ENCODE assay signal across 25 cellular contexts in the genomic region with DNA sequence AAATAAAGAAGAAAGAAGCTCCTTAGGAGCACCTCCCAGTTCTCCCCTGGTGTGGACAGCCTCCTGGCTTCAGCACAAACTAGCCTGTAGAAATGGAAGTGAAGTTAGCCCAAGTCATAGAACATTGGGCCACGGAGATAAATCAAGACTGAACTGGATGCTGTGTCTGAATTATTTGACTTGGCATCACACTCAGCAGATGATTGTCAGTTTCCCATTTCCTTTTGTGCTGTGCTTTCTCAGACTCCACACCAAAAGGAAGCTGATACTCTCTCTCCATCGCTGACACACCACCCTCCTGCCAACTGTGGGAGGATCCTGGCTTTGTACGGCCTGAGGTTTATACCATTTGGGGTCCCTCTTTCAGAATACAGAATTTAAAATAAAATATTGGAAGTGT.
A peak's percentile ranks its signal among the peaks of the same experiment; 100 is the strongest.
DNase-seq lines count a peak whose midpoint lies in the region; ATAC-seq and TF ChIP-seq lines count a peak whose summit lies in the region.
"Had no signal": no experiment of that assay in that cellular context is flagged by ENCODE, and none has a peak within 500 bp of the region (broad histone marks: within the 10 kb centered on the region; RNA-seq: fewer than 3 reads in every experiment).

No MANE protein-coding gene starts in this region.

- no peak overlapping the region for H2AFZ ChIP-seq in PC-3 (ENCODE audit: low read length)

- H3K4me1 ChIP-seq in PC-3 (ENCODE audit: insufficient read depth, low read length) (peaks cover 19% of the 10 kb centered on the region; the same call in 1 of the 2 replicates), tibial artery (peaks cover 0 to 6% (median 2%) of the 10 kb centered on the region in 4 donors)
- H3K4me1 ChIP-seq: ascending aorta, pancreas, right atrium auricular region had no signal

- H3K4me2 ChIP-seq in PC-3 (ENCODE audit: low read length): no peak overlapping the region
- H3K4me2 ChIP-seq: KMS-11 had no signal

- H3K4me3 ChIP-seq in PC-3 (ENCODE audit: low read length): no peak overlapping the region
- H3K4me3 ChIP-seq in tibial artery: no peak overlapping the region
- no peak overlapping the region for H3K4me3 ChIP-seq in H7 (ENCODE audit: insufficient read depth, low read depth, low read length)
- H3K4me3 ChIP-seq: ascending aorta, pancreas, right atrium auricular region, thoracic aorta, vagina had no signal

- DNase-seq in DMS153 treated with DMSO at 0.1 percent for 48 hours (lab: John Stamatoyannopoulos, UW; ENCODE audit: unreplicated experiment) (peak; percentile 2), NCI-H2029 treated with DMSO at 0.1 percent for 48 hours (lab: John Stamatoyannopoulos, UW) (peak; percentile 74), PC-3 (peak; percentile 4), pons (ENCODE audit: low spot score) (peak; percentile 21), tibial artery (no peak), H7 (no peak), hypothalamus (lab: John Stamatoyannopoulos, UW) (no peak)
- DNase-seq: activated CD4-positive, alpha-beta T cell treated with anti-CD3 and anti-CD28 coated beads, Interleukin-2, amount 50 U/mL, for 48 hours; activated T-cell treated with anti-CD3 and anti-CD28 coated beads, Interleukin-2, amount 50 U/mL, for 48 hours; cortex of kidney; DMS53; effector memory CD4-positive, alpha-beta T cell; left colon; mesenchymal stem cell; NCI-H1694; NCI-H345; NCI-H774; pancreas; stimulated activated CD4-positive, alpha-beta T cell treated with anti-CD3 and anti-CD28 coated beads, Interleukin-2, amount 100 ng/mL, for 24 hours had no signal

- H3K9me3 ChIP-seq in PC-3 (ENCODE audit: low read length): no peaks in the 10 kb centered on the region
- no peaks in the 10 kb centered on the region for H3K9me3 ChIP-seq in tibial artery
- H3K9me3 ChIP-seq: ascending aorta, pancreas, right atrium auricular region, thoracic aorta, vagina had no signal

- no peaks in the 10 kb centered on the region for H3K9me2 ChIP-seq in PC-3 (replicated peaks; ENCODE audit: low read length)

- BruUV-seq in PC-3 (replicated peaks; lab: Mats Ljungman, UMichigan): no TSS peak

- TF ChIP-seq CTCF in PC-3 (conservative IDR thresholded peaks at IDR 0.05; ENCODE audit: low read depth, low read length): no peak
- TF ChIP-seq CTCF in tibial artery (IDR thresholded peaks at IDR 0.05): no peak

- H3K9ac ChIP-seq in PC-3 (ENCODE audit: low read length): no peak overlapping the region
- H3K9ac ChIP-seq: KMS-11 had no signal

- no peak for ATAC-seq in PC-3
- ATAC-seq: left colon had no signal

- CTCF ChIA-PET in PC-3 (lab: Charles Lee): no interaction called here

- H4K20me1 ChIP-seq in PC-3 (ENCODE audit: low read length): no peaks in the 10 kb centered on the region

- no peaks in the 10 kb centered on the region for H3K79me2 ChIP-seq in PC-3 (ENCODE audit: low read length)

- POLR2A ChIA-PET in PC-3 (lab: Charles Lee; ENCODE audit: unreplicated experiment): no interaction called here

- H3F3A ChIP-seq in PC-3 (ENCODE audit: low read length, unreplicated experiment): no peaks in the 10 kb centered on the region

- H3K27ac ChIP-seq in PC-3 (ENCODE audit: low read length) (no peak overlapping the region), tibial artery (no peak overlapping the region)
- H3K27ac ChIP-seq: ascending aorta, KMS-11, pancreas, right atrium auricular region, RWPE1, thoracic aorta, vagina had no signal

- no peaks in the 10 kb centered on the region for H3K27me3 ChIP-seq in PC-3 (ENCODE audit: low read length)
- H3K27me3 ChIP-seq in tibial artery: no peaks in the 10 kb centered on the region
- no peaks in the 10 kb centered on the region for H3K27me3 ChIP-seq in H7 (ENCODE audit: control insufficient read depth, insufficient read depth, low read length)
- H3K27me3 ChIP-seq: ascending aorta, right atrium auricular region, vagina had no signal

- intact Hi-C loops in PC-3 (cut with micrococcal nuclease): no loop called here
- intact Hi-C loops in tibial artery (cut with DNase I; ENCODE audit: low total_unique reads): no loop called here

- H3K36me3 ChIP-seq in PC-3 (ENCODE audit: low read depth, low read length): no peaks in the 10 kb centered on the region
- H3K36me3 ChIP-seq in tibial artery: no peaks in the 10 kb centered on the region
- H3K36me3 ChIP-seq in H7 (replicated peaks; ENCODE audit: control insufficient read depth, insufficient read depth, low read length): no peaks in the 10 kb centered on the region
- H3K36me3 ChIP-seq: ascending aorta, pancreas, right atrium auricular region, thoracic aorta, vagina had no signal

Comparison
In these comparisons a context has a peak if more than half of its experiments do, and no peak if none do; other contexts are left out.
1. DNase-seq: peak in DMS153 treated with DMSO at 0.1 percent for 48 hours (single experiment), NCI-H2029 treated with DMSO at 0.1 percent for 48 hours (single experiment), PC-3 (single experiment) and pons (single experiment); none in tibial artery (0 of 2), H7 (single experiment) and hypothalamus (0 of 51).